ENCODE assay signal across 8 cellular contexts in genomic region chr5:14204011-14204670, GRCh38.
DNase-seq lines count a peak whose midpoint lies in the region; ATAC-seq and TF ChIP-seq lines count a peak whose summit lies in the region.

No MANE protein-coding gene starts in this region.

- H4K8ac ChIP-seq in trophoblast cell (ENCODE audit: low read depth, low read length): no peak overlapping the region

- no peak overlapping the region for H3K9ac ChIP-seq in trophoblast cell (ENCODE audit: low read length)

- H3K9me3 ChIP-seq in trophoblast cell (ENCODE audit: insufficient read depth, low read depth, low read length): no peaks in the 10 kb centered on the region

- no peak overlapping the region for H2AFZ ChIP-seq in trophoblast cell (ENCODE audit: insufficient read depth, low read length, poor library complexity)

- no peaks in the 10 kb centered on the region for H3K79me1 ChIP-seq in trophoblast cell (ENCODE audit: low read length)

- H2BK5ac ChIP-seq in trophoblast cell (ENCODE audit: low read depth, low read length, poor library complexity): no peak overlapping the region

- H3K4me3 ChIP-seq in GM06990 (replicated peaks; ENCODE audit: low read depth, low read length): peak overlapping the region; percentile 52
- no peak overlapping the region for H3K4me3 ChIP-seq in fibroblast of villous mesenchyme (ENCODE audit: low read depth, low read length)
- H3K4me3 ChIP-seq in trophoblast cell (ENCODE audit: low read depth, low read length): no peak overlapping the region

- H3K18ac ChIP-seq in trophoblast cell (ENCODE audit: low read length): peak overlapping the region; percentile 72

- no peak overlapping the region for H3K27ac ChIP-seq in trophoblast cell (ENCODE audit: low read depth, low read length)

- DNase-seq in GM06990 (ENCODE audit: extremely low read depth, insufficient read length) (no peak), RPMI7951 (ENCODE audit: low read depth) (peak; percentile 11), fibroblast of villous mesenchyme (ENCODE audit: low read depth) (peak; percentile 61), trophoblast cell (no peak), T-helper 2 cell (no peak), HuH-7.5 (ENCODE audit: low spot score) (no peak)

- H3K79me2 ChIP-seq in trophoblast cell (ENCODE audit: control insufficient read depth, insufficient read depth, low read length, poor library complexity): peaks cover 24% of the 10 kb centered on the region

- H3K36me3 ChIP-seq in GM06990 (ENCODE audit: control insufficient read depth, insufficient read depth, low read length) (no peaks in the 10 kb centered on the region; the same call in 1 of the 2 replicates), trophoblast cell (ENCODE audit: control insufficient read depth in 1 of 2, insufficient read depth in 2 of 2, low read length in 2 of 2) (no peaks in the 10 kb centered on the region)

- H4K91ac ChIP-seq in trophoblast cell (ENCODE audit: low read depth, low read length): no peak overlapping the region

- H3K4me2 ChIP-seq in trophoblast cell (ENCODE audit: low read length): no peak overlapping the region

- H2BK12ac ChIP-seq in trophoblast cell (ENCODE audit: low read length): no peak overlapping the region

- no peak overlapping the region for H2BK120ac ChIP-seq in trophoblast cell (ENCODE audit: insufficient read depth, low read length, poor library complexity)

- H3K27me3 ChIP-seq in GM06990 (replicated peaks; ENCODE audit: control insufficient read depth, insufficient read depth, low read length): no peaks in the 10 kb centered on the region
- H3K27me3 ChIP-seq in trophoblast cell (ENCODE audit: insufficient read depth, low read length): no peaks in the 10 kb centered on the region

- peak overlapping the region; percentile 11 for H3K14ac ChIP-seq in trophoblast cell (ENCODE audit: low read length)

- no peak overlapping the region for H2AK5ac ChIP-seq in trophoblast cell (ENCODE audit: low read length)

- no peak overlapping the region for H3K23ac ChIP-seq in trophoblast cell (ENCODE audit: low read length)

- H4K12ac ChIP-seq in trophoblast cell (ENCODE audit: low read depth, low read length): no peak overlapping the region

- TF ChIP-seq CTCF in GM06990 (IDR thresholded peaks at IDR 0.05; ENCODE audit: insufficient read depth, low read length, poor library complexity, severe bottlenecking) (no peak), fibroblast of villous mesenchyme (IDR thresholded peaks at IDR 0.05; ENCODE audit: insufficient read depth, low read depth, low read length) (no peak)

- H3K4me1 ChIP-seq in trophoblast cell (ENCODE audit: control insufficient read depth in 1 of 2, insufficient read depth in 2 of 2, low read length in 2 of 2): peaks cover 2 to 15% of the 10 kb centered on the region in 2 experiments

- H3K4ac ChIP-seq in trophoblast cell (ENCODE audit: low read depth, low read length): peak overlapping the region; percentile 88

- ATAC-seq in GM19395 (IDR thresholded peaks at IDR 0.05; ENCODE audit: unreplicated experiment) (no peak), GM18502 (IDR thresholded peaks at IDR 0.05; ENCODE audit: poor library complexity, unreplicated experiment) (no peak)

- WGBS in trophoblast cell (ENCODE audit: extremely low coverage, insufficient coverage, insufficient read length): no CpG with 5 or more reads among the region's 6 CpGs

Comparison
In these comparisons a context has a peak if more than half of its experiments do, and no peak if none do; other contexts are left out.
1. DNase-seq: peak in RPMI7951 (single experiment) and fibroblast of villous mesenchyme (single experiment); none in GM06990 (single experiment), trophoblast cell (0 of 2), T-helper 2 cell (0 of 5) and HuH-7.5 (single experiment).